1 cellular context compared by ENCODE assay signal in genomic region chr3:48555949-48556795, GRCh38.
TF ChIP-seq lines count a peak whose summit lies in the region.

No MANE protein-coding gene starts in this region.

TF ChIP-seq in HEK293, 187 proteins besides CTCF, POLR2A, EP300 and RAD21 (continued from another document and continues in another):
- peak; percentile 10; the same call in 1 of the 2 replicates for TF ChIP-seq PATZ1 (tag by site-specific recombination; IDR thresholded peaks at IDR 0.05)
- no peak for TF ChIP-seq ZNF837 (tag by site-specific recombination; IDR thresholded peaks at IDR 0.05)
- TF ChIP-seq ZFP41 (tag by site-specific recombination; IDR thresholded peaks at IDR 0.05; ENCODE audit: borderline replicate concordance): no peak
- peak; percentile 69; the same call in 1 of the 2 replicates for TF ChIP-seq ZNF768 (tag by site-specific recombination; IDR thresholded peaks at IDR 0.05)
- no peak for TF ChIP-seq HOXC10 (CRISPR knock-in tag; IDR thresholded peaks at IDR 0.05)
- TF ChIP-seq GLIS2 (tag by site-specific recombination; IDR thresholded peaks at IDR 0.05): peak; percentile 56; the same call in 1 of the 2 replicates
- TF ChIP-seq ZBTB7A (tag by site-specific recombination; IDR thresholded peaks at IDR 0.05; ENCODE audit: low read depth): peak; percentile 68; the same call in 1 of the 2 replicates
- TF ChIP-seq ZNF184 (tag by site-specific recombination; IDR thresholded peaks at IDR 0.05): no peak
- no peak for TF ChIP-seq ZNF202 (tag by site-specific recombination; IDR thresholded peaks at IDR 0.05; ENCODE audit: borderline replicate concordance)
- TF ChIP-seq ZNF629 (tag by site-specific recombination; IDR thresholded peaks at IDR 0.05): no peak
- no peak for TF ChIP-seq ZSCAN18 (tag by site-specific recombination; IDR thresholded peaks at IDR 0.05)
- peak; percentile 41; the same call in 1 of the 2 replicates for TF ChIP-seq ZNF398 (tag by site-specific recombination; IDR thresholded peaks at IDR 0.05)
- no peak for TF ChIP-seq ZNF473 (tag by site-specific recombination; IDR thresholded peaks at IDR 0.05)
- no peak for TF ChIP-seq ZNF311 (tag by site-specific recombination; IDR thresholded peaks at IDR 0.05; ENCODE audit: borderline replicate concordance)
- no peak for TF ChIP-seq ZNF514 (tag by site-specific recombination; IDR thresholded peaks at IDR 0.05)
- TF ChIP-seq PRDM2 (tag by site-specific recombination; IDR thresholded peaks at IDR 0.05; ENCODE audit: borderline replicate concordance): no peak
- TF ChIP-seq ZBTB6 (tag by site-specific recombination; IDR thresholded peaks at IDR 0.05): no peak
- no peak for TF ChIP-seq ZNF121 (tag by site-specific recombination; IDR thresholded peaks at IDR 0.05)
- TF ChIP-seq ZNF24 (tag by site-specific recombination; IDR thresholded peaks at IDR 0.05): no peak
- no peak for TF ChIP-seq ZNF292 (tag by site-specific recombination; IDR thresholded peaks at IDR 0.05; ENCODE audit: borderline replicate concordance, low read depth)
- no peak for TF ChIP-seq KLF1 (tag by site-specific recombination; IDR thresholded peaks at IDR 0.05)
- TF ChIP-seq ZEB2 (tag by site-specific recombination; IDR thresholded peaks at IDR 0.05): 0 out of 2 replicates have a peak, but pooled peaks have one; percentile 17
- no peak for TF ChIP-seq ZNF558 (tag by site-specific recombination; IDR thresholded peaks at IDR 0.05)
- TF ChIP-seq ZNF544 (tag by site-specific recombination; IDR thresholded peaks at IDR 0.05): no peak
- no peak for TF ChIP-seq ZSCAN4 (tag by site-specific recombination; IDR thresholded peaks at IDR 0.05)
- TF ChIP-seq IKZF3 (tag by site-specific recombination; IDR thresholded peaks at IDR 0.05): peak; percentile 31; the same call in 1 of the 2 replicates
- TF ChIP-seq ZNF777 (tag by site-specific recombination; IDR thresholded peaks at IDR 0.05; ENCODE audit: borderline replicate concordance): 0 out of 2 replicates have a peak, but pooled peaks have one; percentile 25
- TF ChIP-seq ZBTB49 (tag by site-specific recombination; IDR thresholded peaks at IDR 0.05; ENCODE audit: low read depth): no peak
- no peak for TF ChIP-seq ZNF843 (tag by site-specific recombination; IDR thresholded peaks at IDR 0.05)
- TF ChIP-seq ZNF449 (tag by site-specific recombination; IDR thresholded peaks at IDR 0.05): no peak
- no peak for TF ChIP-seq ZNF670 (tag by site-specific recombination; IDR thresholded peaks at IDR 0.05; ENCODE audit: low read depth)
- no peak for TF ChIP-seq ZNF362 (tag by site-specific recombination; IDR thresholded peaks at IDR 0.05)
- no peak for TF ChIP-seq PRDM10 (tag by site-specific recombination; IDR thresholded peaks at IDR 0.05)
